ENCODE assay signal across 13 cellular contexts in the genomic region with DNA sequence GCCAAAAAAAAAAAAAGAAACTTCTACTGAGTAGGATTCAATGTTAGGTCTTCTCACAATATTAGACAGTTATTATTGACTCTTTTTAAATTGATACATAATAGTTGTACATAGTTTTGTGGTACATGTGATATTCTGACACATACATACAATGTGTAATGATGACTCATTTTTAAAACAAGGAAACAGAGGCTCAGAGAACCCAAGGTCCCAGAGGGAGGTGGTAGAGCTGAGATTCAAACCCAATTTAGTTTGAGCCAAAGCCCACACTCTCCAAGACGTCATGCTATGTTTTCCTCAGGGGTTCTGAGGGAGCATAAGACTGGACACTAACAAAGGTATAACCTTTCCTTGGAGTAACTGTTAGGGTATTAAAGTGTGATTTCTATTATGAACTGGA. TPM values are rescaled to one million over a fixed set of nuclear protein-coding genes. Genes with fewer than 3 reads are reported as not detected.
DNase-seq lines count a peak whose midpoint lies in the region; ATAC-seq and TF ChIP-seq lines count a peak whose summit lies in the region.
"Had no signal": no experiment of that assay in that cellular context is flagged by ENCODE, and none has a peak within 500 bp of the region (broad histone marks: within the 10 kb centered on the region; RNA-seq: fewer than 3 reads in every experiment).

No MANE protein-coding gene starts in this region.

- H3K4me3 ChIP-seq in NB4 (ENCODE audit: low read depth, low read length) = no peak overlapping the region
- H3K4me3 ChIP-seq in choroid plexus epithelial cell (ENCODE audit: low read depth, low read length) = no peak overlapping the region
- H3K4me3 ChIP-seq: psoas muscle had no signal

- no peak for TF ChIP-seq POLR2A in NB4 (IDR thresholded peaks at IDR 0.05; ENCODE audit: extremely low read depth, insufficient read length)

- DNase-seq in NB4 (ENCODE audit: low read depth) (peak; percentile 25), choroid plexus epithelial cell (ENCODE audit: low read depth) (peak; percentile 64), pulmonary artery endothelial cell (ENCODE audit: low read depth, low spot score) (peak; percentile 22), NCI-H446 (lab: John Stamatoyannopoulos, UW) (no peak), amniotic stem cell (lab: John Stamatoyannopoulos, UW) (no peak), HK-2 (ENCODE audit: unreplicated experiment) (no peak)
- DNase-seq: endodermal cell; midbrain; NCI-H1092; psoas muscle; RPMI8226; stimulated activated CD4-positive, alpha-beta T cell treated with anti-CD3 and anti-CD28 coated beads, Interleukin-4, amount 100 ng/mL, for 24 hours had no signal

- TF ChIP-seq CTCF in NB4 (IDR thresholded peaks at IDR 0.05; ENCODE audit: low read depth, low read length) (no peak), choroid plexus epithelial cell (conservative IDR thresholded peaks at IDR 0.05; ENCODE audit: low read depth, low read length) (no peak)

- peak; percentile 58 for ATAC-seq in GM18868 (IDR thresholded peaks at IDR 0.05; ENCODE audit: unreplicated experiment)
- ATAC-seq: psoas muscle had no signal

RNA-seq across cellular contexts. Expression of gene MYO5C, which starts 40.6 kb away (rescaled TPM):
- 6.9 and 10.4 TPM in 2 replicates for total RNA-seq in pulmonary artery endothelial cell

Comparison
In these comparisons a context has a peak if more than half of its experiments do, and no peak if none do; other contexts are left out.
1. DNase-seq: peak in NB4 (single experiment), choroid plexus epithelial cell (single experiment) and pulmonary artery endothelial cell (single experiment); none in NCI-H446 (0 of 2), amniotic stem cell (single experiment) and HK-2 (single experiment).